9 cellular contexts compared by ENCODE assay signal in genomic region chr17:77458202-77459017, GRCh38.
A peak's percentile ranks its signal among the peaks of the same experiment; 100 is the strongest.
DNase-seq lines count a peak whose midpoint lies in the region; ATAC-seq and TF ChIP-seq lines count a peak whose summit lies in the region.
"Had no signal": no experiment of that assay in that cellular context is flagged by ENCODE, and none has a peak within 500 bp of the region (broad histone marks: within the 10 kb centered on the region; RNA-seq: fewer than 3 reads in every experiment).

No MANE protein-coding gene starts in this region.

- TF ChIP-seq CTCF in cardiac muscle cell (IDR thresholded peaks at IDR 0.05; ENCODE audit: low read depth, low read length) = no peak

- peak overlapping the region; percentile 96 for H3K27ac ChIP-seq in cardiac muscle cell
- H3K27ac ChIP-seq in mesodermal cell (ENCODE audit: low read depth, low read length, severe bottlenecking) = peak overlapping the region; percentile 62
- peak overlapping the region; percentile 80 for H3K27ac ChIP-seq in thymus (ENCODE audit: low read depth)

- H3K36me3 ChIP-seq in cardiac muscle cell (no peaks in the 10 kb centered on the region), mesodermal cell (ENCODE audit: control insufficient read depth, insufficient read depth, low read length) (peaks cover 31% of the 10 kb centered on the region), thymus (ENCODE audit: control insufficient read depth, insufficient read depth) (peaks cover 38% of the 10 kb centered on the region)

- H3K27me3 ChIP-seq in cardiac muscle cell (no peaks in the 10 kb centered on the region), thymus (ENCODE audit: control insufficient read depth, insufficient read depth) (no peaks in the 10 kb centered on the region)

- ATAC-seq in Right ventricle myocardium inferior = no peak

- peak in 1 of 2 donors; percentile 61 for DNase-seq in cardiac muscle cell (ENCODE audit: low read depth in 1 of 2, low spot score in 1 of 2)
- DNase-seq in Right ventricle myocardium inferior (ENCODE audit: missing footprints) = no peak
- peak; percentile 72 for DNase-seq in activated T-cell treated with anti-CD3 and anti-CD28 coated beads, Interleukin-2, amount 50 U/mL, for 48 hours
- DNase-seq in NCI-H1930 (lab: John Stamatoyannopoulos, UW) = no peak
- DNase-seq in NCI-H446 treated with DMSO at 0.1 percent for 48 hours (lab: John Stamatoyannopoulos, UW) = no peak
- no peak for DNase-seq in NCI-H1092 treated with DMSO at 0.1 percent for 48 hours (lab: John Stamatoyannopoulos, UW)
- DNase-seq: NCI-H2081 had no signal

- 93% methylated on average over 17 to 20 of the region's 21 CpGs for WGBS in mesodermal cell (ENCODE audit: insufficient coverage in 2 of 2), 2 experiments
- WGBS in thymus = 88% methylated on average over 21 of the region's 21 CpGs

- intact Hi-C loops in Right ventricle myocardium inferior (cut with DNase I) = no loop called here

- H3K9me3 ChIP-seq in cardiac muscle cell (ENCODE audit: low read depth) (no peaks in the 10 kb centered on the region), mesodermal cell (ENCODE audit: control insufficient read depth, low read length) (no peaks in the 10 kb centered on the region), thymus (ENCODE audit: control insufficient read depth) (peaks cover 2% of the 10 kb centered on the region)

- H3K4me3 ChIP-seq in cardiac muscle cell (no peak overlapping the region), mesodermal cell (ENCODE audit: extremely low read depth, insufficient read depth, low read length, poor library complexity, severe bottlenecking) (no peak overlapping the region), thymus (ENCODE audit: low read length) (peak overlapping the region; percentile 3)

- H3K4me1 ChIP-seq in cardiac muscle cell (ENCODE audit: low read depth) = peaks cover 70% of the 10 kb centered on the region
- peaks cover 68% of the 10 kb centered on the region for H3K4me1 ChIP-seq in mesodermal cell (ENCODE audit: control insufficient read depth, insufficient read depth, low read length, poor library complexity, severe bottlenecking)
- peaks cover 72% of the 10 kb centered on the region for H3K4me1 ChIP-seq in thymus (ENCODE audit: control insufficient read depth, insufficient read depth, low read length)

Comparison
In these comparisons a context has a peak if more than half of its experiments do, and no peak if none do; other contexts are left out.
1. DNase-seq: peak in activated T-cell treated with anti-CD3 and anti-CD28 coated beads, Interleukin-2, amount 50 U/mL, for 48 hours (2 of 2); none in Right ventricle myocardium inferior (single experiment), NCI-H1930 (0 of 2), NCI-H446 treated with DMSO at 0.1 percent for 48 hours (single experiment) and NCI-H1092 treated with DMSO at 0.1 percent for 48 hours (single experiment).
2. Peak in every context shown above with its lines, with median percentiles within 50 percentile points of each other: H3K27ac ChIP-seq.